In the genomic region with DNA sequence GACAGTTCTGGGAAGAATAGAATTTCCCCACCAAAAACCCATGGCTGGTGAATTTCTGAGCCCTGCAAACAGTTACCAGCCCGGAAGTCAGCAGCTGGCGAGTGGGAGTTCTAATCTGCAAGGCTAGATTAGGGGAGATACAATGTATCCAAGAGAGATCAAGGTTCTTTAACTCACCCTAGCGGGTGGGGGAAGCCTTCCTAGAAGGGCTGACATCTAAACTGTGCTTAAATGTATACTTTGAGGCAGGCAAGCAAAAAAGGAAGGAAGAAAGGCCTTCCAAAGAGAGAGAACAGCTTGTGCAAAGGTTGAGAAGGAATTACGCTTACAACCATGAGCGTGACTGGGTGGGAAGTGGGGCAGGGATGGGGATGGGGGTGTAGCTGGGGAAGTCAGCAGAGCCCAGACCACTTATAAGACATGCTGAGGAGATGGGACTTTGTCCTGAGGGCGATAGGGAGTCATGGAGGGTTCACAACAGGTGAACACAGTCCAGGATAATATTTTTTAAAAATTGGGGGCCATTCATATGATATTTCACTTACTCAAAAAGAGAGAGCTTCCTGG, we compare ENCODE assay signal across 25 cellular contexts. TPM values are rescaled to one million over a fixed set of nuclear protein-coding genes. Genes with fewer than 3 reads are reported as not detected.
DNase-seq lines count a peak whose midpoint lies in the region; ATAC-seq and TF ChIP-seq lines count a peak whose summit lies in the region.
"Had no signal": no experiment of that assay in that cellular context is flagged by ENCODE, and none has a peak within 500 bp of the region (broad histone marks: within the 10 kb centered on the region; RNA-seq: fewer than 3 reads in every experiment).

No MANE protein-coding gene starts in this region.

- no peak overlapping the region for H2AK5ac ChIP-seq in mesendoderm (ENCODE audit: low read length)

- peak; percentile 29 for DNase-seq in GM23248
- DNase-seq in KBM-7 = peak; percentile 26
- DNase-seq in WERI-Rb-1 = peak; percentile 47
- peak; percentile 45 for DNase-seq in mesendoderm
- DNase-seq in EL = no peak
- no peak for DNase-seq in activated naive CD8-positive, alpha-beta T cell treated with anti-CD3 and anti-CD28 coated beads for 36 hours
- no peak for DNase-seq in NK-92 (lab: John Stamatoyannopoulos, UW; ENCODE audit: unreplicated experiment)
- DNase-seq: activated B cell treated with CpG ODN at 0.5 μM for 24 hours; Calu3; effector CD4-positive, alpha-beta T cell; erythroblast; naive B cell; NCI-H1436 treated with DMSO at 0.1 percent for 48 hours; ovary had no signal

- in situ Hi-C loops in GM23248 (cut with MboI) (no loop called here), KBM-7 (cut with MboI; ENCODE audit: low pct_unique_long_range_greater_than_20kb, low sequenced_read_pairs) (no loop called here)

- no peaks in the 10 kb centered on the region for H3K79me1 ChIP-seq in mesendoderm (ENCODE audit: low read length)

- H3K9me2 ChIP-seq in GM23248 (ENCODE audit: insufficient read depth) = no peaks in the 10 kb centered on the region

- no peak for TF ChIP-seq CTCF in WERI-Rb-1 (IDR thresholded peaks at IDR 0.05; ENCODE audit: low read depth, low read length)

- H3K9me3 ChIP-seq in GM23248 (ENCODE audit: low read depth) (no peaks in the 10 kb centered on the region), WERI-Rb-1 (ENCODE audit: severe bottlenecking) (no peaks in the 10 kb centered on the region)
- H3K9me3 ChIP-seq: ovary, right atrium auricular region had no signal

- H3K4me3 ChIP-seq in GM23248 (no peak overlapping the region), WERI-Rb-1 (ENCODE audit: low read depth, low read length) (no peak overlapping the region), mesendoderm (ENCODE audit: low read length) (no peak overlapping the region)
- H3K4me3 ChIP-seq: hepatocyte, ovary, right atrium auricular region had no signal

- H3K27me3 Mint-ChIP-seq in activated naive CD8-positive, alpha-beta T cell treated with anti-CD3 and anti-CD28 coated beads for 36 hours = peaks cover 50% of the 10 kb centered on the region

- no peak overlapping the region for H4K5ac ChIP-seq in mesendoderm (ENCODE audit: low read length)

- no peak overlapping the region for H2BK120ac ChIP-seq in mesendoderm (ENCODE audit: low read depth, low read length)

- peaks cover 16% of the 10 kb centered on the region for H3F3A ChIP-seq in GM23248 (ENCODE audit: insufficient read depth)

- H2AFZ ChIP-seq in GM23248 = peak overlapping the region; percentile 35
- H2AFZ ChIP-seq: hepatocyte had no signal

- peak overlapping the region; percentile 18 for H3K4me2 ChIP-seq in GM23248 (ENCODE audit: unreplicated experiment)
- no peak overlapping the region for H3K4me2 ChIP-seq in mesendoderm (ENCODE audit: low read length)
- H3K4me2 ChIP-seq: hepatocyte, KMS-11 had no signal

- H3K27ac ChIP-seq in GM23248 (peak overlapping the region; percentile 69), WERI-Rb-1 (peak overlapping the region; percentile 49; the same call in 1 of the 2 replicates), mesendoderm (ENCODE audit: low read depth, low read length) (no peak overlapping the region)
- H3K27ac ChIP-seq: C4-2B, foreskin keratinocyte, hepatocyte, KMS-11, ovary, right atrium auricular region had no signal

- H3K4me3 Mint-ChIP-seq in activated naive CD8-positive, alpha-beta T cell treated with anti-CD3 and anti-CD28 coated beads for 36 hours = no peak overlapping the region
- H3K4me3 Mint-ChIP-seq: activated B cell treated with CpG ODN at 0.5 μM for 24 hours; activated T-helper 1 cell treated with anti-CD3 and anti-CD28 coated beads, Interleukin-12 subunit alpha, Interleukin-12 subunit beta, Interleukin-2, Interleukin-4 antibody, amounts not matched to agents 30 ng/mL and 10 ng/mL and 1 ng/mL, durations not matched to agents 14 hours and 24 hours and 36 hours; T-helper 1 cell treated with Interleukin-12 subunit alpha and Interleukin-12 subunit beta and Interleukin-4 antibody, amounts not matched to agents 30 μg/mL and 1 μg/mL, for 36 hours had no signal

- H2BK15ac ChIP-seq in mesendoderm (replicated peaks; ENCODE audit: low read depth) = no peak overlapping the region

- H3K56ac ChIP-seq in mesendoderm (ENCODE audit: low read length) = no peak overlapping the region

- no peaks in the 10 kb centered on the region for H3K36me3 Mint-ChIP-seq in activated naive CD8-positive, alpha-beta T cell treated with anti-CD3 and anti-CD28 coated beads for 36 hours
- H3K36me3 Mint-ChIP-seq: naive B cell had no signal

- peak overlapping the region; percentile 14; the same call in 1 of the 2 replicates for H3K9ac ChIP-seq in GM23248
- no peak overlapping the region for H3K9ac ChIP-seq in mesendoderm (ENCODE audit: low read length)
- H3K9ac ChIP-seq: KMS-11 had no signal

- H3K27me3 ChIP-seq in GM23248 (replicated peaks; ENCODE audit: insufficient read depth) = no peaks in the 10 kb centered on the region
- no peaks in the 10 kb centered on the region for H3K27me3 ChIP-seq in WERI-Rb-1 (ENCODE audit: insufficient read depth, low read depth, severe bottlenecking)
- H3K27me3 ChIP-seq in mesendoderm (ENCODE audit: insufficient read depth, low read length, poor library complexity) = no peaks in the 10 kb centered on the region
- H3K27me3 ChIP-seq: ovary had no signal

- H4K20me1 ChIP-seq in GM23248 (ENCODE audit: insufficient read depth) = no peaks in the 10 kb centered on the region

- peaks cover 18% of the 10 kb centered on the region for H3K4me1 Mint-ChIP-seq in activated naive CD8-positive, alpha-beta T cell treated with anti-CD3 and anti-CD28 coated beads for 36 hours
- H3K4me1 Mint-ChIP-seq: activated B cell treated with CpG ODN at 0.5 μM for 24 hours had no signal

- H3K9me3 Mint-ChIP-seq in activated naive CD8-positive, alpha-beta T cell treated with anti-CD3 and anti-CD28 coated beads for 36 hours = peaks cover 2% of the 10 kb centered on the region
- H3K9me3 Mint-ChIP-seq: activated B cell treated with CpG ODN at 0.5 μM for 24 hours; T-helper 1 cell treated with Interleukin-12 subunit alpha and Interleukin-12 subunit beta and Interleukin-4 antibody, amounts not matched to agents 30 μg/mL and 1 μg/mL, for 36 hours had no signal

- H3K79me2 ChIP-seq in GM23248 (ENCODE audit: insufficient read depth) = no peaks in the 10 kb centered on the region
- H3K79me2 ChIP-seq in mesendoderm (ENCODE audit: control insufficient read depth, insufficient read depth, low read length) = no peaks in the 10 kb centered on the region
- H3K79me2 ChIP-seq: hepatocyte had no signal

- no peak overlapping the region for H3K4ac ChIP-seq in mesendoderm (ENCODE audit: low read depth, low read length)

- no peak overlapping the region for H3K23ac ChIP-seq in mesendoderm (ENCODE audit: low read length)

- H4K8ac ChIP-seq in mesendoderm (ENCODE audit: low read depth, low read length) = no peak overlapping the region

- no peak overlapping the region for H3K27ac Mint-ChIP-seq in activated naive CD8-positive, alpha-beta T cell treated with anti-CD3 and anti-CD28 coated beads for 36 hours
- H3K27ac Mint-ChIP-seq: activated B cell treated with CpG ODN at 0.5 μM for 24 hours; activated T-helper 1 cell treated with anti-CD3 and anti-CD28 coated beads, Interleukin-12 subunit alpha, Interleukin-12 subunit beta, Interleukin-2, Interleukin-4 antibody, amounts not matched to agents 30 ng/mL and 10 ng/mL and 1 ng/mL, durations not matched to agents 14 hours and 24 hours and 36 hours; T-helper 1 cell treated with Interleukin-12 subunit alpha and Interleukin-12 subunit beta and Interleukin-4 antibody, amounts not matched to agents 30 μg/mL and 1 μg/mL, for 36 hours had no signal

- no peak for ATAC-seq in HG03432 (IDR thresholded peaks at IDR 0.05; ENCODE audit: unreplicated experiment)

- 50 to 55% methylated on average over 4 to 6 of the region's 6 CpGs for WGBS in GM23248 (ENCODE audit: low coverage in 1 of 2, low lambda C conversion rate in 2 of 2, missing lambda C conversion rate in 2 of 2), 2 experiments
- no CpG with 5 or more reads among the region's 6 CpGs for WGBS in mesendoderm (ENCODE audit: extremely low coverage, insufficient coverage, low lambda C conversion rate)

- no peak overlapping the region for H2BK5ac ChIP-seq in mesendoderm (ENCODE audit: low read length)

- H3K18ac ChIP-seq in mesendoderm (ENCODE audit: low read length) = no peak overlapping the region

- H3K4me1 ChIP-seq in GM23248 (ENCODE audit: insufficient read depth) (peaks cover 22% of the 10 kb centered on the region), mesendoderm (ENCODE audit: control insufficient read depth, low read depth, low read length) (no peaks in the 10 kb centered on the region)

- H3K36me3 ChIP-seq in GM23248 (ENCODE audit: low read depth) (no peaks in the 10 kb centered on the region), WERI-Rb-1 (no peaks in the 10 kb centered on the region), mesendoderm (ENCODE audit: control insufficient read depth, insufficient read depth, low read length) (no peaks in the 10 kb centered on the region)
- H3K36me3 ChIP-seq: ovary, right atrium auricular region had no signal

RNA-seq across cellular contexts. Expression of a gene that starts 20.8 kb away (rescaled TPM):
- total RNA-seq in GM23248 (2014; rRNA removed; shearing (Covaris generic)) = not detected in 2 replicates
- polyA plus RNA-seq in GM23248 (2016; fragmentation: Nextera tagmentation; extraction: Ambion mirVana) = not detected in 2 replicates
- polyA plus RNA-seq in mesendoderm (2013, experiment 1 of 2) = not detected
- not detected for polyA plus RNA-seq in mesendoderm (2013, experiment 2 of 2)
- total RNA-seq in activated naive CD8-positive, alpha-beta T cell treated with anti-CD3 and anti-CD28 coated beads for 36 hours = not detected
- total RNA-seq: activated B cell treated with CpG ODN at 0.5 μM for 24 hours; activated T-helper 1 cell treated with anti-CD3 and anti-CD28 coated beads, Interleukin-12 subunit alpha, Interleukin-12 subunit beta, Interleukin-2, Interleukin-4 antibody, amounts not matched to agents 30 ng/mL and 10 ng/mL and 1 ng/mL, durations not matched to agents 14 hours and 24 hours and 36 hours; Calu3; foreskin keratinocyte; hepatocyte; mesenteric fat pad; ovary; right atrium auricular region; SK-MEL-5 had no signal
- polyA plus RNA-seq: foreskin keratinocyte, hepatocyte, ovary, thymus had no signal

Comparison
In these comparisons a context has a peak if more than half of its experiments do, and no peak if none do; other contexts are left out.
1. DNase-seq: peak in GM23248 (single experiment), KBM-7 (single experiment), WERI-Rb-1 (single experiment) and mesendoderm (single experiment); none in EL (single experiment), activated naive CD8-positive, alpha-beta T cell treated with anti-CD3 and anti-CD28 coated beads for 36 hours (single experiment) and NK-92 (single experiment).